1 cellular context compared by ENCODE assay signal in genomic region chr20:9185511-9185910, GRCh38.
TF ChIP-seq lines count a peak whose summit lies in the region.

No MANE protein-coding gene starts in this region.

TF ChIP-seq in HepG2, 621 proteins besides CTCF, POLR2A, EP300 and RAD21 (continued from another document):
- no peak for TF ChIP-seq GPN1 (CRISPR knock-in tag; IDR thresholded peaks at IDR 0.05; ENCODE audit: borderline replicate concordance)
